In genomic region chr3:168996622-168997021, GRCh38 we compare ENCODE assay signal across 1 cellular context.
TF ChIP-seq lines count a peak whose summit lies in the region.

No MANE protein-coding gene starts in this region.

TF ChIP-seq in GM12878, 131 proteins besides CTCF, POLR2A, EP300 and RAD21 (continued from another document):
- TF ChIP-seq ZNF592 (IDR thresholded peaks at IDR 0.05) (no peak), ETV6 (conservative IDR thresholded peaks at IDR 0.05 in 1 of 2, IDR thresholded peaks at IDR 0.05 in 1 of 2; ENCODE audit: borderline replicate concordance in 1 of 2, low read depth in 1 of 2) (no peak), MEF2A (IDR thresholded peaks at IDR 0.05; ENCODE audit: insufficient read depth, low read depth, low read length) (no peak), RELB (IDR thresholded peaks at IDR 0.05; ENCODE audit: low read depth) (no peak), ZNF207 (IDR thresholded peaks at IDR 0.05; ENCODE audit: borderline replicate concordance) (no peak), PAX5 (IDR thresholded peaks at IDR 0.05; ENCODE audit: borderline replicate concordance, low read depth, low read length) (no peak), SREBF2 (IDR thresholded peaks at IDR 0.05; ENCODE audit: low read length) (no peak), BMI1 (IDR thresholded peaks at IDR 0.05; ENCODE audit: borderline replicate concordance) (no peak), ZNF622 (IDR thresholded peaks at IDR 0.05) (no peak), MXI1 (IDR thresholded peaks at IDR 0.05; ENCODE audit: low read depth, low read length) (no peak), STAT1 (conservative IDR thresholded peaks at IDR 0.05) (no peak), DPF2 (IDR thresholded peaks at IDR 0.05) (no peak), ZNF24 (IDR thresholded peaks at IDR 0.05) (no peak), SUZ12 (IDR thresholded peaks at IDR 0.05; ENCODE audit: unreplicated experiment) (no peak), REST (IDR thresholded peaks at IDR 0.05; ENCODE audit: low read depth, low read length) (no peak), YBX1 (IDR thresholded peaks at IDR 0.05) (no peak)
TF ChIP-seq in GM12878: peak in this region for 0.
